In the genomic region with DNA sequence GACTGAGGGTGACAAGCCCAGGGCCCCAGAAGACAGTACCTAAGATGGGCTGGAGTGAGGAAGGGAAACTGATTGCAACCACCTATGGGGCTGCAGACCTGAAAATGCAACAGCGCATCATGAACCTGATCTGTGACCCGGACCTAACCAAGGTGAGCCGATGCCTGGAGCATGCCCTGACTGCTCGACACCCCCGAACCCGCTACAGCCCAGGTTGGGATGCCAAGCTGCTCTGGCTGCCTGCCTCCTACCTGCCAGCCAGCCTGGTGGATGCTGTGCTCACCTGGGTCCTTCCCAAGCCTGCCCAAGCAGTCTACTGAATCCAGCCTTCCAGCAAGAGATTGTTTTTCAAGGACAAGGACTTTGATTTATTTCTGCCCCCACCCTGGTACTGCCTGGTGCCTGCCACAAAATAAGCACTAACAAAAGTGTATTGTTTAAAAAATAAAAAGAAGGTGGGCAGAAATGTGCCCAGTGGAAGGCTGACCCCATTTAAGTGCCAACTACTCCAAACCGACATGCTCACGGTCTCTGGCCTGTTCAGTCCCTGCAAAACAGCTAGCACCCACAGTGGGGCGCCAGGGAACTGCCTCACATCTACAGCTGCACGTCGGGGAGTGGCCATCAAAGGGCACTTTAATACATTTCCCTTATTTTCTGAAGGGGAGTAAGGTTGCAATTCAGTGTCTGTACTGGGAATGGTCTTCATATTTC, we compare ENCODE assay signal across 8 cellular contexts. TPM values are rescaled to one million over a fixed set of nuclear protein-coding genes. Genes with fewer than 3 reads are reported as not detected.
DNase-seq lines count a peak whose midpoint lies in the region; ATAC-seq and TF ChIP-seq lines count a peak whose summit lies in the region.

No MANE protein-coding gene starts in this region.

- DNase-seq in GM12864 (ENCODE audit: low read depth) (no peak), M059J (ENCODE audit: low read depth) (peak; percentile 62), T-helper 17 cell (peak; percentile 43 to 55 (median 49)), brain microvascular endothelial cell (peak; percentile 72), kidney epithelial cell (ENCODE audit: low read depth) (no peak), GOT3 (lab: John Stamatoyannopoulos, UW) (no peak)
- peak; percentile 65 for DNase-seq in stimulated activated CD4-positive, alpha-beta T cell treated with anti-CD3 and anti-CD28 coated beads, Interleukin-4, amount 100 ng/mL, for 1 hour

- no peaks in the 10 kb centered on the region for H3K27me3 Mint-ChIP-seq in T-helper 17 cell

- no peaks in the 10 kb centered on the region for H3K36me3 Mint-ChIP-seq in T-helper 17 cell (ENCODE audit: low read depth)

- H3K4me3 ChIP-seq in GM12864 (ENCODE audit: low read depth, low read length) (no peak overlapping the region), brain microvascular endothelial cell (ENCODE audit: low read depth, low read length) (no peak overlapping the region), kidney epithelial cell (ENCODE audit: low read depth, low read length) (no peak overlapping the region)

- H3K4me3 Mint-ChIP-seq in T-helper 17 cell, result peak overlapping the region; percentile 21

- H3K9me3 ChIP-seq in T-helper 17 cell (ENCODE audit: control insufficient read depth, low read length, poor library complexity, severe bottlenecking), result no peaks in the 10 kb centered on the region

- H3K36me3 ChIP-seq in brain microvascular endothelial cell (replicated peaks), result peaks cover 46% of the 10 kb centered on the region
- peaks cover 2% of the 10 kb centered on the region for H3K36me3 ChIP-seq in kidney epithelial cell (ENCODE audit: control insufficient read depth, insufficient read depth, low read length)

- H3K27me3 ChIP-seq in brain microvascular endothelial cell (replicated peaks), result no peaks in the 10 kb centered on the region
- H3K27me3 ChIP-seq in kidney epithelial cell (ENCODE audit: control insufficient read depth, insufficient read depth, low read length), result no peaks in the 10 kb centered on the region

- H3K27ac Mint-ChIP-seq in T-helper 17 cell, result peak overlapping the region; percentile 70

- ATAC-seq in T-helper 17 cell, result peak; percentile 72
- ATAC-seq in GM21447 (IDR thresholded peaks at IDR 0.05; ENCODE audit: unreplicated experiment), result no peak

- TF ChIP-seq CTCF in GM12864 (IDR thresholded peaks at IDR 0.05; ENCODE audit: low read depth, low read length, missing control alignments) (peak; percentile 71), brain microvascular endothelial cell (IDR thresholded peaks at IDR 0.05; ENCODE audit: low read depth, low read length, missing control alignments) (peak; percentile 83), kidney epithelial cell (IDR thresholded peaks at IDR 0.05; ENCODE audit: insufficient read depth, low read length, poor library complexity, severe bottlenecking) (peak; percentile 76)

- in situ Hi-C loops in brain microvascular endothelial cell (cut with HindIII; ENCODE audit: low pct_ligation_motif_present, low sequenced_read_pairs), result no loop called here

- H3K4me1 Mint-ChIP-seq in T-helper 17 cell, result peaks cover 23% of the 10 kb centered on the region

- H3K27ac ChIP-seq in brain microvascular endothelial cell, result no peak overlapping the region

RNA-seq across cellular contexts. Expression of gene RDH5, which starts 4.2 kb away (rescaled TPM):
- 2.0 and 3.2 TPM in 2 replicates for total RNA-seq in M059J (2014; rRNA removed; shearing (Covaris generic))
- total RNA-seq in T-helper 17 cell (10 to 100 TPM; 12.9 to 13.8 TPM), kidney epithelial cell (3.6 and 4.7 TPM in 2 replicates)

RNA-seq across cellular contexts. Expression of gene CD63, which starts 4.4 kb away (rescaled TPM):
- 1,074 and 1,218 TPM in 2 replicates for total RNA-seq in M059J (2014; rRNA removed; shearing (Covaris generic))
- total RNA-seq in T-helper 17 cell, result 10 to 100 TPM; 83.3 to 83.9 TPM
- 1,013 and 1,149 TPM in 2 replicates for total RNA-seq in kidney epithelial cell

RNA-seq across cellular contexts. Expression of gene BLOC1S1, which starts 8.5 kb away (rescaled TPM):
- 115 and 120 TPM in 2 replicates for total RNA-seq in M059J (2014; rRNA removed; shearing (Covaris generic))
- 10 to 100 TPM; 41.1 to 42.0 TPM for total RNA-seq in T-helper 17 cell
- 109 and 131 TPM in 2 replicates for total RNA-seq in kidney epithelial cell

RNA-seq across cellular contexts. Expression of gene ITGA7, which starts 16.7 kb away (rescaled TPM):
- total RNA-seq in M059J (2014; rRNA removed; shearing (Covaris generic)), result 4.2 and 7.9 TPM in 2 replicates
- total RNA-seq in T-helper 17 cell (1 to 10 TPM in 1 of 2 donors, under 1 TPM in 1; 0.70 to 1.4 TPM), kidney epithelial cell (2.0 and 6.4 TPM in 2 replicates)

RNA-seq across cellular contexts. Expression of gene GDF11, which starts 18.5 kb away (rescaled TPM):
- 3.9 and 7.1 TPM in 2 replicates for total RNA-seq in M059J (2014; rRNA removed; shearing (Covaris generic))
- total RNA-seq in T-helper 17 cell, result 1 to 10 TPM; 6.7 to 9.5 TPM
- total RNA-seq in kidney epithelial cell, result 5.4 and 10.7 TPM in 2 replicates

Comparison
In these comparisons a context has a peak if more than half of its experiments do, and no peak if none do; other contexts are left out.
1. DNase-seq: peak in M059J (single experiment), T-helper 17 cell (3 of 3), brain microvascular endothelial cell (single experiment) and stimulated activated CD4-positive, alpha-beta T cell treated with anti-CD3 and anti-CD28 coated beads, Interleukin-4, amount 100 ng/mL, for 1 hour (single experiment); none in GM12864 (single experiment), kidney epithelial cell (single experiment) and GOT3 (single experiment).
2. RNA of gene CD63, which starts 4.4 kb away (total RNA-seq): 1,074 to 1,218 TPM in M059J and 1,013 to 1,149 TPM in kidney epithelial cell; 83.3 to 83.9 TPM in T-helper 17 cell; every median in the first group is over 10 times any median in the second.
3. Peak in every context shown above with its lines, with median percentiles within 50 percentile points of each other: CTCF ChIP-seq.